ENCODE assay signal across 2 cellular contexts in the genomic region with DNA sequence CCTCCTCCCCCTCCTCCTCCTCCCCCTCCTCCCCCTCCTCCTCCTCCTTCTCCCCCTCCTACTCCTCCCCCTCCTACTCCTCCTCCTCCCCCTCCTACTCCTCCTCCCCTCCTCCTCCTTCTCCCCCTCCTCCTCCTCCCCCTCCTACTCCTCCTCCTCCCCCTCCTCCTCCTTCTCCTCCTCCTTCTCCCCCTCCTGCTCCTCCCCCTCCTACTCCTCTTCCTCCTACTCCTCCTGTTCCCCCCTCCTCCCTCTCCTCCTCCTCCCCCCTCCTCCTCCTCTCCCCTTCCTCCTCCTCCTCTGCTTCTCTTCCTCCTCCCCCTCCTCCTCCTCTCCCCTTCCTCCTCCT. TPM values are rescaled to one million over a fixed set of nuclear protein-coding genes. Genes with fewer than 3 reads are reported as not detected.
"Had no signal": no experiment of that assay in that cellular context is flagged by ENCODE, and none has a peak within 500 bp of the region (broad histone marks: within the 10 kb centered on the region; RNA-seq: fewer than 3 reads in every experiment).

No MANE protein-coding gene starts in this region.

- H3K4me3 ChIP-seq: MG63 had no signal

- H3K36me3 ChIP-seq: MG63 had no signal

- H3K9me3 ChIP-seq: MG63 had no signal

RNA-seq across cellular contexts. Expression of gene EPHB3, which starts 17.1 kb away (rescaled TPM):
- total RNA-seq: NCI-H460 had no signal
